In genomic region chr17:3003401-3004149, GRCh38 we compare ENCODE assay signal across 9 cellular contexts. TPM values are rescaled to one million over a fixed set of nuclear protein-coding genes. Genes with fewer than 3 reads are reported as not detected.
A peak's percentile ranks its signal among the peaks of the same experiment; 100 is the strongest.
DNase-seq lines count a peak whose midpoint lies in the region; ATAC-seq and TF ChIP-seq lines count a peak whose summit lies in the region.
"Had no signal": no experiment of that assay in that cellular context is flagged by ENCODE, and none has a peak within 500 bp of the region (broad histone marks: within the 10 kb centered on the region; RNA-seq: fewer than 3 reads in every experiment).

No MANE protein-coding gene starts in this region.

- peak; percentile 67 for DNase-seq in Ammon's horn (ENCODE audit: low spot score)
- no peak for DNase-seq in astrocyte of the cerebellum (ENCODE audit: low read depth)
- DNase-seq in mesenteric fat pad (ENCODE audit: low spot score) = peak; percentile 87
- no peak for DNase-seq in NCI-H510A treated with DMSO at 0.1 percent for 48 hours (lab: John Stamatoyannopoulos, UW)
- no peak for DNase-seq in hippocampal formation (lab: John Stamatoyannopoulos, UW)
- no peak for DNase-seq in DMS153 treated with DMSO at 0.1 percent for 48 hours (lab: John Stamatoyannopoulos, UW; ENCODE audit: unreplicated experiment)

- ATAC-seq in HG03095 (IDR thresholded peaks at IDR 0.05; ENCODE audit: unreplicated experiment) (peak; percentile 20), HG03045 (IDR thresholded peaks at IDR 0.05; ENCODE audit: unreplicated experiment) (no peak)

- peak overlapping the region; percentile 10 for H3K4me3 ChIP-seq in astrocyte of the cerebellum (ENCODE audit: low read depth, low read length)

- in situ Hi-C loops in astrocyte of the cerebellum (cut with HindIII; ENCODE audit: low sequenced_read_pairs) = loop anchor here (25.0 kb wide), 1 partner anchor 141 kb away; no protein-coding TSS in a partner anchor

- no peak for TF ChIP-seq CTCF in astrocyte of the cerebellum (IDR thresholded peaks at IDR 0.05; ENCODE audit: low read depth, low read length, missing control alignments)

RNA-seq across cellular contexts. Expression of gene OR1D5, which starts 59.8 kb away (rescaled TPM):
- not detected for total RNA-seq in mesenteric fat pad
- total RNA-seq: activated CD8-positive, alpha-beta memory T cell treated with anti-CD3 and anti-CD28 coated beads for 36 hours had no signal

Comparison
In these comparisons a context has a peak if more than half of its experiments do, and no peak if none do; other contexts are left out.
1. DNase-seq: peak in Ammon's horn (single experiment) and mesenteric fat pad (single experiment); none in astrocyte of the cerebellum (single experiment), NCI-H510A treated with DMSO at 0.1 percent for 48 hours (single experiment), hippocampal formation (0 of 2) and DMS153 treated with DMSO at 0.1 percent for 48 hours (single experiment).